In genomic region chr15:57611938-57612337, GRCh38 we compare ENCODE assay signal across 1 cellular context.
TF ChIP-seq lines count a peak whose summit lies in the region.

No MANE protein-coding gene starts in this region.

TF ChIP-seq in endothelial cell of umbilical vein, 7 proteins besides CTCF, POLR2A, EP300 and RAD21 (continued from another document):
- no peak for TF ChIP-seq JUN (IDR thresholded peaks at IDR 0.05; ENCODE audit: borderline replicate concordance, insufficient read depth, insufficient read length, low read depth)
- no peak for TF ChIP-seq POLR2AphosphoS5 (IDR thresholded peaks at IDR 0.05; ENCODE audit: insufficient read depth, low read depth, low read length)
- no peak for TF ChIP-seq FOS (IDR thresholded peaks at IDR 0.05; ENCODE audit: borderline replicate concordance, insufficient read depth, low read length)
- TF ChIP-seq EZH2 (IDR thresholded peaks at IDR 0.05; ENCODE audit: borderline replicate concordance, low read depth, low read length, severe bottlenecking) = no peak
